Comparison of ENCODE assay signal across 8 cellular contexts in genomic region chr2:20641123-20641985, GRCh38. TPM values are rescaled to one million over a fixed set of nuclear protein-coding genes. Genes with fewer than 3 reads are reported as not detected.
DNase-seq lines count a peak whose midpoint lies in the region; ATAC-seq and TF ChIP-seq lines count a peak whose summit lies in the region.

No MANE protein-coding gene starts in this region.

- DNase-seq in HK-2 (ENCODE audit: unreplicated experiment) (peak; percentile 90), caudate nucleus (lab: John Stamatoyannopoulos, UW) (peak in 1 of 61 donors; percentile 50), left ventricle myocardium inferior (peak; percentile 18), gastrocnemius medialis (peak in 1 of 2 donors; percentile 67), NCI-H82 (lab: John Stamatoyannopoulos, UW) (no peak)

- ATAC-seq in gastrocnemius medialis (peak; percentile 36 to 58), HG02938 (IDR thresholded peaks at IDR 0.05; ENCODE audit: unreplicated experiment) (no peak), GM19397 (IDR thresholded peaks at IDR 0.05; ENCODE audit: unreplicated experiment) (no peak), GM18868 (IDR thresholded peaks at IDR 0.05; ENCODE audit: unreplicated experiment) (no peak)

- H3K4me3 ChIP-seq in left ventricle myocardium inferior (no peak overlapping the region), gastrocnemius medialis (no peak overlapping the region)

- no peaks in the 10 kb centered on the region for H3K27me3 ChIP-seq in left ventricle myocardium inferior (ENCODE audit: low read depth)
- H3K27me3 ChIP-seq in gastrocnemius medialis = no peaks in the 10 kb centered on the region

- H3K4me1 ChIP-seq in left ventricle myocardium inferior = peaks cover 67% of the 10 kb centered on the region
- peaks cover 0 to 14% of the 10 kb centered on the region in 2 donors for H3K4me1 ChIP-seq in gastrocnemius medialis

- in situ Hi-C loops in gastrocnemius medialis (cut with MboI; ENCODE audit: low sequenced_read_pairs in 4 of 4) = loop anchor here in 3 of 4 donors (5.0 to 25.0 kb wide), 3 partner anchors 199 to 579 kb away; partner anchors contain the start of genes LAPTM4A (in 1 of the 3) and PUM2 (in 1 of the 3)

- TF ChIP-seq POLR2A in gastrocnemius medialis (IDR thresholded peaks at IDR 0.05) = no peak

- peaks cover 47% of the 10 kb centered on the region for H3K36me3 ChIP-seq in left ventricle myocardium inferior
- peaks cover 0 to 32% of the 10 kb centered on the region in 2 donors for H3K36me3 ChIP-seq in gastrocnemius medialis

- H3K27ac ChIP-seq in caudate nucleus (ENCODE audit: low read depth, low read length) (peak overlapping the region; percentile 1), left ventricle myocardium inferior (replicated peaks) (peak overlapping the region; percentile 85), gastrocnemius medialis (peak overlapping the region in 3 of 4 donors; percentile 29 to 52 (median 42))

- H3K9me3 ChIP-seq in left ventricle myocardium inferior (replicated peaks) (no peaks in the 10 kb centered on the region), gastrocnemius medialis (no peaks in the 10 kb centered on the region)

- intact Hi-C loops in left ventricle myocardium inferior (cut with micrococcal nuclease) = no loop called here
- intact Hi-C loops in gastrocnemius medialis (cut with DNase I; ENCODE audit: low total_unique reads) = loop anchor here (5.0 kb wide), 1 partner anchor 244 kb away; no protein-coding TSS in a partner anchor

- no peak for TF ChIP-seq CTCF in left ventricle myocardium inferior (IDR thresholded peaks at IDR 0.05; ENCODE audit: borderline replicate concordance)
- no peak for TF ChIP-seq CTCF in gastrocnemius medialis (IDR thresholded peaks at IDR 0.05 in 4 of 5, conservative IDR thresholded peaks at IDR 0.05 in 1 of 5)

RNA-seq across cellular contexts. Expression of gene HS1BP3, which starts 9.5 kb away (rescaled TPM):
- total RNA-seq in left ventricle myocardium inferior = 16.6 TPM
- 10 to 100 TPM; 16.6 to 26.9 (median 19.4) TPM for total RNA-seq in gastrocnemius medialis

RNA-seq across cellular contexts. Expression of gene GDF7, which starts 25.6 kb away (rescaled TPM):
- total RNA-seq in left ventricle myocardium inferior (0.58 TPM), gastrocnemius medialis (under 1 TPM in 3 of 4 donors, not detected in 1; 0.02 to 0.10 (median 0.07) TPM)

Comparison
In these comparisons a context has a peak if more than half of its experiments do, and no peak if none do; other contexts are left out.
1. H3K27ac ChIP-seq: peak in every context shown above with its lines; median percentile 85 in left ventricle myocardium inferior; 42 in gastrocnemius medialis; 1 in caudate nucleus.
2. ATAC-seq: peak in gastrocnemius medialis (2 of 2); none in HG02938 (single experiment), GM19397 (single experiment) and GM18868 (single experiment).